In the genomic region with DNA sequence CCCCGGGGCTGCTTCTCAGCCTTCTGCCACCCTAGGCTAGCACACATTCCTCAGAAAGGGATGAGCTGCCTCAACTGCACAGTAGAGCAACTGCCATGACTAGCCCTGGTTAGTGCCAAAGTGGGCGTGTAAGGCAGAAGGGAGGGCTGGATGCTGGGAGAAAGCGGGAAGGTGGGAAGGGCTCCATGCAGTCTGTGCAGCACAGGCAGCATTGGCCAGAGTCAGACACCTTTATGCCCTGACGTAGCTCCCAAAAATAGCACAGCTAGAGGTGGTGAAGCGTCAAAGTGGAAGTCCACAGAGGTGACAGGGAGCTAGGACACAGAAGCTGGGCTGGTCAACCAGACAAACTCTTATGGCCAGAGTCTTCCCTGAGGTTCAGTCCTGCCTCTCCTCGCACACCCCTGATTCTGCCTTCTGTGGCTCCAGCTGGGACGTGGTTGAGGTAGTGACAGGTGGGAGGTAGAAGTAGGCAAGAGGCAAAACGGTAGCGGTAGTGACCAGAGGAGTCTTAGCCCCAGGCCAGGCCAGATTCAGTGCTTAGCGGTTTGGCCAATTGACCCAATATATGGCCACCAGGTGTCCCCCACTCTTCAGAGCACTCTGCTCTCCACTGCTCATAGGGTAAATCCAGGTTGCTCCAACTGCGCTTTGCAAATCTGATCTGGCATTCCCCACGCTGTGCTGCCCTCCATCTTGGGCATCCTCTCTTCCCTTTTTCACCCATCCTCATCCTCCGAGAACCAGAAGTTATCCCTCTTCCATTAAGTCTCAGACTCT, we compare ENCODE assay signal across 2 cellular contexts.
TF ChIP-seq lines count a peak whose summit lies in the region.

No MANE protein-coding gene starts in this region.

TF ChIP-seq in H1, 55 proteins besides CTCF, POLR2A, EP300 and RAD21:
- TF ChIP-seq CTBP2 (IDR thresholded peaks at IDR 0.05; ENCODE audit: borderline replicate concordance, insufficient read depth, insufficient read length, low read length) = no peak
- TF ChIP-seq KDM4A (IDR thresholded peaks at IDR 0.05; ENCODE audit: low read depth, low read length, severe bottlenecking) = no peak
TF ChIP-seq in H1: peak in this region for 0.

TF ChIP-seq in liver, 16 proteins besides CTCF, POLR2A, EP300 and RAD21:
- TF ChIP-seq TAF1 (conservative IDR thresholded peaks at IDR 0.05) = no peak
